ENCODE assay signal across 8 cellular contexts in genomic region chr21:23968722-23969647, GRCh38.
DNase-seq lines count a peak whose midpoint lies in the region; ATAC-seq, FAIRE-seq and TF ChIP-seq lines count a peak whose summit lies in the region.

No MANE protein-coding gene starts in this region.

- no peaks in the 10 kb centered on the region for H3K27me3 Mint-ChIP-seq in activated CD8-positive, alpha-beta memory T cell treated with anti-CD3 and anti-CD28 coated beads, Interleukin-2, amount 10 ng/mL, durations not matched to agents 7 days and 5 days

- no peak overlapping the region for H3K4me3 ChIP-seq in HL-60 (replicated peaks; ENCODE audit: insufficient read depth, low read length)

- peak overlapping the region; percentile 41 for H3K4me3 Mint-ChIP-seq in activated CD8-positive, alpha-beta memory T cell treated with anti-CD3 and anti-CD28 coated beads, Interleukin-2, amount 10 ng/mL, durations not matched to agents 7 days and 5 days

- peak overlapping the region; percentile 74 for H3K27ac Mint-ChIP-seq in activated CD8-positive, alpha-beta memory T cell treated with anti-CD3 and anti-CD28 coated beads, Interleukin-2, amount 10 ng/mL, durations not matched to agents 7 days and 5 days

- H3K27me3 ChIP-seq in HL-60 (ENCODE audit: insufficient read depth, poor library complexity, severe bottlenecking), result no peaks in the 10 kb centered on the region

- H3K9me3 Mint-ChIP-seq in activated CD8-positive, alpha-beta memory T cell treated with anti-CD3 and anti-CD28 coated beads, Interleukin-2, amount 10 ng/mL, durations not matched to agents 7 days and 5 days (ENCODE audit: low read depth), result no peaks in the 10 kb centered on the region

- H3K36me3 Mint-ChIP-seq in activated CD8-positive, alpha-beta memory T cell treated with anti-CD3 and anti-CD28 coated beads, Interleukin-2, amount 10 ng/mL, durations not matched to agents 7 days and 5 days, result no peaks in the 10 kb centered on the region

- FAIRE-seq in D721Med (lab: Jason Lieb, UNC), result no peak

- DNase-seq in D721Med (ENCODE audit: insufficient read length, low spot score) (no peak), HL-60 (ENCODE audit: low read depth in 1 of 2, low spot score in 1 of 2) (peak; percentile 70 to 91), NOMO-1 (lab: John Stamatoyannopoulos, UW; ENCODE audit: unreplicated experiment in 2 of 2) (peak; percentile 91 to 96), glomerular visceral epithelial cell (ENCODE audit: extremely low spot score) (peak; percentile 54), NCI-H2227 treated with DMSO at 0.1 percent for 48 hours (lab: John Stamatoyannopoulos, UW) (no peak)
- peak; percentile 90 for DNase-seq in activated CD8-positive, alpha-beta memory T cell treated with anti-CD3 and anti-CD28 coated beads, Interleukin-2, amount 10 ng/mL, durations not matched to agents 7 days and 5 days
- peak; percentile 15 to 51 (median 25) for DNase-seq in stimulated activated CD4-positive, alpha-beta T cell treated with anti-CD3 and anti-CD28 coated beads, TNF-alpha, amount 100 ng/mL, for 4 hours (ENCODE audit: low read depth in 3 of 3)

- CTCF ChIA-PET in activated CD8-positive, alpha-beta memory T cell treated with anti-CD3 and anti-CD28 coated beads, Interleukin-2, amount 10 ng/mL, durations not matched to agents 7 days and 5 days (lab: Charles Lee), result interaction anchor here (0.6 to 3.3 kb wide), 10 partner anchors 10 to 1417 kb away, joined by 3 to 29 read pairs (median 4); no protein-coding TSS in a partner anchor

- H3K4me1 Mint-ChIP-seq in activated CD8-positive, alpha-beta memory T cell treated with anti-CD3 and anti-CD28 coated beads, Interleukin-2, amount 10 ng/mL, durations not matched to agents 7 days and 5 days, result peaks cover 22% of the 10 kb centered on the region

- peak; percentile 93 for ATAC-seq in GM21381 (IDR thresholded peaks at IDR 0.05; ENCODE audit: unreplicated experiment)
- peak; percentile 93 for ATAC-seq in activated CD8-positive, alpha-beta memory T cell treated with anti-CD3 and anti-CD28 coated beads, Interleukin-2, amount 10 ng/mL, durations not matched to agents 7 days and 5 days

- peak overlapping the region; percentile 37 for H3K27ac ChIP-seq in HL-60 (replicated peaks)

- TF ChIP-seq CTCF in D721Med (IDR thresholded peaks at IDR 0.05; ENCODE audit: insufficient read depth, missing control alignments) (peak; percentile 61), HL-60 (IDR thresholded peaks at IDR 0.05; ENCODE audit: insufficient read depth, low read length) (peak; percentile 65)

Comparison
In these comparisons a context has a peak if more than half of its experiments do, and no peak if none do; other contexts are left out.
1. DNase-seq: peak in HL-60 (2 of 2), NOMO-1 (2 of 2), activated CD8-positive, alpha-beta memory T cell treated with anti-CD3 and anti-CD28 coated beads, Interleukin-2, amount 10 ng/mL, durations not matched to agents 7 days and 5 days (single experiment), glomerular visceral epithelial cell (single experiment) and stimulated activated CD4-positive, alpha-beta T cell treated with anti-CD3 and anti-CD28 coated beads, TNF-alpha, amount 100 ng/mL, for 4 hours (3 of 3); none in D721Med (single experiment) and NCI-H2227 treated with DMSO at 0.1 percent for 48 hours (single experiment).